ENCODE assay signal across 21 cellular contexts in genomic region chr4:1678244-1678643, GRCh38. TPM values are rescaled to one million over a fixed set of nuclear protein-coding genes. Genes with fewer than 3 reads are reported as not detected.
"Had no signal": no experiment of that assay in that cellular context is flagged by ENCODE, and none has a peak within 500 bp of the region (broad histone marks: within the 10 kb centered on the region; RNA-seq: fewer than 3 reads in every experiment).

No MANE protein-coding gene starts in this region.

- FAIRE-seq: small intestine had no signal

- H3K27ac Mint-ChIP-seq: effector memory CD8-positive, alpha-beta T cell; naive thymus-derived CD4-positive, alpha-beta T cell; progenitor cell of endocrine pancreas had no signal

- H3K4me3 Mint-ChIP-seq: effector memory CD8-positive, alpha-beta T cell; naive thymus-derived CD4-positive, alpha-beta T cell had no signal

- H3K36me3 ChIP-seq: esophagus muscularis mucosa, gastrocnemius medialis, suprapubic skin, tibial artery, upper lobe of left lung, uterus had no signal

- ATAC-seq: effector memory CD8-positive, alpha-beta T cell; gastrocnemius medialis; left lobe of liver; naive thymus-derived CD4-positive, alpha-beta T cell; right cardiac atrium had no signal

- H3K27me3 ChIP-seq: esophagus muscularis mucosa, gastrocnemius medialis, suprapubic skin, tibial artery, upper lobe of left lung, uterus had no signal

- DNase-seq: cerebellar nuclear complex; effector memory CD8-positive, alpha-beta T cell; gastrocnemius medialis; glutamatergic neuron; islet precursor cell; mammary epithelial cell; naive thymus-derived CD4-positive, alpha-beta T cell; small intestine; stimulated activated CD4-positive, alpha-beta T cell treated with anti-CD3 and anti-CD28 coated beads, Interleukin-2, amount 100 ng/mL, for 48 hours; stimulated activated naive CD4-positive, alpha-beta T cell treated with Interleukin-2 at 50 U/mL for 16 hours; tibial artery; upper lobe of left lung; uterus had no signal

- H3K9me3 Mint-ChIP-seq: effector memory CD8-positive, alpha-beta T cell; naive thymus-derived CD4-positive, alpha-beta T cell had no signal

- H3K4me1 ChIP-seq: uterus had no signal

- H3K27ac ChIP-seq: coronary artery, epithelial cell of prostate, esophagus muscularis mucosa, gastrocnemius medialis, suprapubic skin, tibial artery, upper lobe of left lung, uterus had no signal

- H3K9me3 ChIP-seq: esophagus muscularis mucosa, gastrocnemius medialis, suprapubic skin, tibial artery, upper lobe of left lung, uterus had no signal

- H3K4me3 ChIP-seq: coronary artery, esophagus muscularis mucosa, gastrocnemius medialis, suprapubic skin, tibial artery, upper lobe of left lung, uterus had no signal

RNA-seq across cellular contexts. Expression of gene FAM53A, which starts 5.9 kb away (rescaled TPM):
- polyA plus RNA-seq: neural cell had no signal
